In the genomic region with DNA sequence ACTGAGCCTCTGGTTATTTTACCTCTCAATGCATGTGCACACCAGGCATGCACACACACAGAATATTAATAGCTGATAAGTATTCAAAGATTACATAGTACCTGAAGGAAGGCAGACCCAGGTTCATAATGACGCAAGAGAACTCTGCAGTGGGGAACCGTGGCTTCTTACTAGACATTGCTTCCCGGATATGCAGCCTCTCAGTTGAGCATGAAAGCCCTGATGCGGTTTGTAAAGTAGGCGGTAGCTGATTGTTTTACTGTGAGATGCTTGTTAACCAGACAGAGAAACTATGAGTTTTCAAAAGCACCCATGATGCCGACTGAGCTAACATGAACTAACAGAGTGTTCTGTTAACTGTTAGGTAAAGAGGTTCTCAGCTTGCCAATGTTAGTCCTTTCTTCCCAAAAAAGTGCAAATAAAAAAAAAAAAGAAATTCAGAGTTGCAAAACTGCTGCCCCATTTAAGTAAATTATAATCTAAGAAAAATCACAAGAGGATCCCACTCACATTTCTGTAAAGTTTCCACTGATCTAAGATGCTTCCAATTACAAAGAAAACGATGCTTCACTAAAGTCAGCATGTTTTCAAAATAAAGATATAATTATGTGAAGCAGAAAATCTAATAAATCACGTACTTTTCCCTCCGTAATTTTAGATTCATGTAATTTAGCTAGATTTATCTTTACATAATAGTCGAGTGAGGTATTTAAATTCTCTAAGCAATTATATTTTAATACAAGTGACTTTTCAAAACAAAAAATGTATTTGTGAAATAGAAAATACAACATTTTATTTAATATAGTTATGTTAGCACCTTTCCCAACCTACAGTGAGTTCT, we compare ENCODE assay signal across 10 cellular contexts. TPM values are rescaled to one million over a fixed set of nuclear protein-coding genes. Genes with fewer than 3 reads are reported as not detected.
A peak's percentile ranks its signal among the peaks of the same experiment; 100 is the strongest.
DNase-seq lines count a peak whose midpoint lies in the region; ATAC-seq, FAIRE-seq and TF ChIP-seq lines count a peak whose summit lies in the region.
"Had no signal": no experiment of that assay in that cellular context is flagged by ENCODE, and none has a peak within 500 bp of the region (broad histone marks: within the 10 kb centered on the region; RNA-seq: fewer than 3 reads in every experiment).

No MANE protein-coding gene starts in this region.

- TF ChIP-seq EP300 in sigmoid colon (IDR thresholded peaks at IDR 0.05): no peak

- H3K9ac ChIP-seq in kidney (ENCODE audit: low read length in 2 of 2) (no peak overlapping the region), subcutaneous abdominal adipose tissue (ENCODE audit: low read length in 5 of 5) (peak overlapping the region in 2 of 5 donors; percentile 24 to 80)

- TF ChIP-seq POLR2A in H54 (IDR thresholded peaks at IDR 0.05; ENCODE audit: low read depth, low read length) (no peak), sigmoid colon (IDR thresholded peaks at IDR 0.05) (no peak)

- ATAC-seq in GM21723 (IDR thresholded peaks at IDR 0.05; ENCODE audit: unreplicated experiment): no peak

- H3K4me1 ChIP-seq in kidney (ENCODE audit: control insufficient read depth in 1 of 2, insufficient read depth in 1 of 2, low read depth in 1 of 2, low read length in 2 of 2): peaks cover 0 to 5% of the 10 kb centered on the region in 2 donors
- H3K4me1 ChIP-seq in subcutaneous abdominal adipose tissue (ENCODE audit: control insufficient read depth in 5 of 5, insufficient read depth in 5 of 5, low read length in 5 of 5): peaks cover 0 to 60% (median 29%) of the 10 kb centered on the region in 5 donors
- H3K4me1 ChIP-seq in sigmoid colon: peaks cover 0 to 25% (median 23%) of the 10 kb centered on the region in 4 donors

- WGBS in sigmoid colon, 2 donors: 33 to 51% methylated on average over 10 of the region's 10 CpGs

- H3K27me3 ChIP-seq in subcutaneous abdominal adipose tissue (ENCODE audit: control insufficient read depth in 5 of 5, insufficient read depth in 4 of 5, low read length in 5 of 5) (peaks cover 23 to 55% (median 44%) of the 10 kb centered on the region in 5 donors), sigmoid colon (peaks cover 29 to 85% (median 48%) of the 10 kb centered on the region in 3 donors)

- H3K36me3 ChIP-seq in kidney (ENCODE audit: control insufficient read depth in 1 of 2, insufficient read depth in 2 of 2, low read length in 2 of 2) (no peaks in the 10 kb centered on the region), subcutaneous abdominal adipose tissue (ENCODE audit: control insufficient read depth in 5 of 5, insufficient read depth in 5 of 5, low read length in 5 of 5) (no peaks in the 10 kb centered on the region), sigmoid colon (no peaks in the 10 kb centered on the region)

- FAIRE-seq in kidney (lab: Jason Lieb, UNC) (no peak), H54 (lab: Jason Lieb, UNC) (no peak)

- TF ChIP-seq CTCF in kidney (IDR thresholded peaks at IDR 0.05; ENCODE audit: borderline replicate concordance, extremely low read depth, insufficient read depth) (no peak), sigmoid colon (IDR thresholded peaks at IDR 0.05) (no peak)

- H3K27ac ChIP-seq in kidney (ENCODE audit: low read depth in 2 of 2, low read length in 2 of 2) (no peak overlapping the region), subcutaneous abdominal adipose tissue (ENCODE audit: low read depth, low read length) (peak overlapping the region; percentile 16), sigmoid colon (no peak overlapping the region)

- DNase-seq in activated gamma-delta T cell treated with Interleukin-2 at 50 U/mL for 16 hours (peak; percentile 7), activated gamma-delta T cell (lab: John Stamatoyannopoulos, UW) (no peak), kidney (no peak), H54 (ENCODE audit: insufficient read length, low spot score) (no peak), sigmoid colon (no peak)
- DNase-seq in activated CD8-positive, alpha-beta memory T cell treated with anti-CD3 and anti-CD28 coated beads, Interleukin-2, amount 50 U/mL, for 4 hours: peak; percentile 36
- DNase-seq: NCI-H510A treated with DMSO at 0.1 percent for 48 hours, nucleus accumbens had no signal

- intact Hi-C loops in kidney (cut with DNase I): no loop called here
- intact Hi-C loops in sigmoid colon (cut with DNase I): no loop called here

- H3K9me3 ChIP-seq in kidney (ENCODE audit: control insufficient read depth in 1 of 2, low read length in 2 of 2) (no peaks in the 10 kb centered on the region), subcutaneous abdominal adipose tissue (ENCODE audit: control insufficient read depth in 5 of 5, low read length in 5 of 5) (no peaks in the 10 kb centered on the region), sigmoid colon (no peaks in the 10 kb centered on the region)

- H3K4me3 ChIP-seq in kidney (ENCODE audit: low read length in 2 of 2) (peak overlapping the region; percentile 33 to 42), subcutaneous abdominal adipose tissue (ENCODE audit: low read depth in 1 of 5, low read length in 5 of 5) (peak overlapping the region in 4 of 5 donors; percentile 22 to 87 (median 74)), sigmoid colon (peak overlapping the region in 2 of 4 donors; percentile 53 to 56)

RNA-seq across cellular contexts. Expression of gene FLT1, which starts 2.2 kb away (rescaled TPM):
- total RNA-seq in kidney: 45.7 TPM
- 17.2 TPM for polyA plus RNA-seq in kidney (ENCODE audit: insufficient read depth, low read depth, low replicate concordance)
- 10 to 100 TPM in 1 of 4 donors, 1 to 10 TPM in 3; 5.7 to 18.3 (median 7.5) TPM for total RNA-seq in sigmoid colon
- 1 to 10 TPM in 1 of 3 donors, under 1 TPM in 2; under 0.01 to 4.6 (median 0.69) TPM for polyA plus RNA-seq in sigmoid colon

Comparison
In these comparisons a context has a peak if more than half of its experiments do, and no peak if none do; other contexts are left out.
1. DNase-seq: peak in activated gamma-delta T cell treated with Interleukin-2 at 50 U/mL for 16 hours (single experiment) and activated CD8-positive, alpha-beta memory T cell treated with anti-CD3 and anti-CD28 coated beads, Interleukin-2, amount 50 U/mL, for 4 hours (single experiment); none in activated gamma-delta T cell (single experiment), kidney (single experiment), H54 (single experiment) and sigmoid colon (single experiment).